ENCODE assay signal across 14 cellular contexts in genomic region chr6:105755885-105756284, GRCh38.
A peak's percentile ranks its signal among the peaks of the same experiment; 100 is the strongest.
DNase-seq lines count a peak whose midpoint lies in the region; ATAC-seq lines count a peak whose summit lies in the region.
"Had no signal": no experiment of that assay in that cellular context is flagged by ENCODE, and none has a peak within 500 bp of the region (broad histone marks: within the 10 kb centered on the region; RNA-seq: fewer than 3 reads in every experiment).

No MANE protein-coding gene starts in this region.

- peaks cover 17% of the 10 kb centered on the region for H3K27me3 Mint-ChIP-seq in activated T-cell treated with anti-CD3 and anti-CD28 coated beads, Interleukin-2, amount 50 U/mL, for 72 hours (ENCODE audit: low read depth)
- H3K27me3 Mint-ChIP-seq in activated CD4-positive, alpha-beta memory T cell treated with anti-CD3 and anti-CD28 coated beads, Interleukin-2, amount 10 ng/mL, durations not matched to agents 7 days and 5 days = no peaks in the 10 kb centered on the region
- H3K27me3 Mint-ChIP-seq in stimulated activated memory B cell treated with anti-CD40 and anti-IgM and Interleukin-4, amounts not matched to agents 10 μg/mL and 1 μg/mL and 100 μg/mL, for 72 hours = peaks cover 18% of the 10 kb centered on the region

- POLR2A ChIA-PET in activated CD4-positive, alpha-beta memory T cell treated with anti-CD3 and anti-CD28 coated beads, Interleukin-2, amount 10 ng/mL, durations not matched to agents 7 days and 5 days (lab: Charles Lee) = interaction anchor here (1.4 to 1.7 kb wide), 2 partner anchors 14 to 332 kb away, joined by 3 read pairs; no protein-coding TSS in a partner anchor

- peak; percentile 55 to 60 for ATAC-seq in activated T-cell treated with anti-CD3 and anti-CD28 coated beads, Interleukin-2, amount 50 U/mL, for 72 hours (replicated peaks in 1 of 2)
- ATAC-seq in stimulated activated memory B cell treated with anti-CD40 and anti-IgM and Interleukin-4, amounts not matched to agents 10 μg/mL and 1 μg/mL and 100 μg/mL, for 72 hours = no peak
- no peak for ATAC-seq in HG03135 (IDR thresholded peaks at IDR 0.05; ENCODE audit: unreplicated experiment)
- ATAC-seq: CD8-positive, alpha-beta T cell; GM12878 had no signal

- H3K36me3 Mint-ChIP-seq in activated T-cell treated with anti-CD3 and anti-CD28 coated beads, Interleukin-2, amount 50 U/mL, for 72 hours (ENCODE audit: insufficient read depth in 2 of 2) = peaks cover 0 to 3% of the 10 kb centered on the region in 2 donors
- H3K36me3 Mint-ChIP-seq in activated CD4-positive, alpha-beta memory T cell treated with anti-CD3 and anti-CD28 coated beads, Interleukin-2, amount 10 ng/mL, durations not matched to agents 7 days and 5 days (ENCODE audit: low read depth) = peaks cover 34% of the 10 kb centered on the region
- H3K36me3 Mint-ChIP-seq in stimulated activated memory B cell treated with anti-CD40 and anti-IgM and Interleukin-4, amounts not matched to agents 10 μg/mL and 1 μg/mL and 100 μg/mL, for 72 hours = no peaks in the 10 kb centered on the region
- H3K36me3 Mint-ChIP-seq: CD14-positive monocyte; CD8-positive, alpha-beta T cell had no signal

- H3K4me1 Mint-ChIP-seq in activated T-cell treated with anti-CD3 and anti-CD28 coated beads, Interleukin-2, amount 50 U/mL, for 72 hours (ENCODE audit: low read depth) = peaks cover 34% of the 10 kb centered on the region
- peaks cover 59% of the 10 kb centered on the region for H3K4me1 Mint-ChIP-seq in activated CD4-positive, alpha-beta memory T cell treated with anti-CD3 and anti-CD28 coated beads, Interleukin-2, amount 10 ng/mL, durations not matched to agents 7 days and 5 days
- H3K4me1 Mint-ChIP-seq in stimulated activated memory B cell treated with anti-CD40 and anti-IgM and Interleukin-4, amounts not matched to agents 10 μg/mL and 1 μg/mL and 100 μg/mL, for 72 hours = peaks cover 22% of the 10 kb centered on the region
- H3K4me1 Mint-ChIP-seq: CD14-positive monocyte had no signal

- CTCF ChIA-PET in activated CD4-positive, alpha-beta memory T cell treated with anti-CD3 and anti-CD28 coated beads, Interleukin-2, amount 10 ng/mL, durations not matched to agents 7 days and 5 days (lab: Charles Lee) = no interaction called here

- H3K9me3 Mint-ChIP-seq in activated T-cell treated with anti-CD3 and anti-CD28 coated beads, Interleukin-2, amount 50 U/mL, for 72 hours = peaks cover 5 to 9% of the 10 kb centered on the region in 2 donors
- H3K9me3 Mint-ChIP-seq in activated CD4-positive, alpha-beta memory T cell treated with anti-CD3 and anti-CD28 coated beads, Interleukin-2, amount 10 ng/mL, durations not matched to agents 7 days and 5 days = peaks cover 27% of the 10 kb centered on the region
- H3K9me3 Mint-ChIP-seq in stimulated activated memory B cell treated with anti-CD40 and anti-IgM and Interleukin-4, amounts not matched to agents 10 μg/mL and 1 μg/mL and 100 μg/mL, for 72 hours = no peaks in the 10 kb centered on the region
- H3K9me3 Mint-ChIP-seq: CD8-positive, alpha-beta T cell had no signal

- peak; percentile 55 for DNase-seq in DMS53 (lab: John Stamatoyannopoulos, UW)
- no peak for DNase-seq in DMS53 treated with DMSO at 0.1 percent for 48 hours (lab: John Stamatoyannopoulos, UW; ENCODE audit: unreplicated experiment)
- DNase-seq in activated T-cell treated with anti-CD3 and anti-CD28 coated beads, Interleukin-2, amount 50 U/mL, for 72 hours = peak; percentile 12 to 25
- DNase-seq in activated T-cell treated with anti-CD3 and anti-CD28 coated beads, Interleukin-2, amount 50 U/mL, for 48 hours = no peak
- DNase-seq in activated CD4-positive, alpha-beta memory T cell treated with anti-CD3 and anti-CD28 coated beads, Interleukin-2, amount 10 ng/mL, durations not matched to agents 7 days and 5 days = no peak
- no peak for DNase-seq in dermis blood vessel endothelial cell
- DNase-seq: CD8-positive, alpha-beta T cell; COR-L47; DMS153; GM23248 had no signal

- peak overlapping the region in 1 of 2 donors; percentile 12 for H3K4me3 Mint-ChIP-seq in activated T-cell treated with anti-CD3 and anti-CD28 coated beads, Interleukin-2, amount 50 U/mL, for 72 hours
- H3K4me3 Mint-ChIP-seq in activated CD4-positive, alpha-beta memory T cell treated with anti-CD3 and anti-CD28 coated beads, Interleukin-2, amount 10 ng/mL, durations not matched to agents 7 days and 5 days = no peak overlapping the region
- no peak overlapping the region for H3K4me3 Mint-ChIP-seq in stimulated activated memory B cell treated with anti-CD40 and anti-IgM and Interleukin-4, amounts not matched to agents 10 μg/mL and 1 μg/mL and 100 μg/mL, for 72 hours
- H3K4me3 Mint-ChIP-seq: CD14-positive monocyte; CD8-positive, alpha-beta T cell had no signal

- no peak overlapping the region for H3K27ac Mint-ChIP-seq in activated T-cell treated with anti-CD3 and anti-CD28 coated beads, Interleukin-2, amount 50 U/mL, for 72 hours
- H3K27ac Mint-ChIP-seq in activated CD4-positive, alpha-beta memory T cell treated with anti-CD3 and anti-CD28 coated beads, Interleukin-2, amount 10 ng/mL, durations not matched to agents 7 days and 5 days = peak overlapping the region; percentile 9
- H3K27ac Mint-ChIP-seq in stimulated activated memory B cell treated with anti-CD40 and anti-IgM and Interleukin-4, amounts not matched to agents 10 μg/mL and 1 μg/mL and 100 μg/mL, for 72 hours = peak overlapping the region; percentile 4
- H3K27ac Mint-ChIP-seq: CD8-positive, alpha-beta T cell had no signal

Comparison
In these comparisons a context has a peak if more than half of its experiments do, and no peak if none do; other contexts are left out.
1. DNase-seq: peak in DMS53 (single experiment) and activated T-cell treated with anti-CD3 and anti-CD28 coated beads, Interleukin-2, amount 50 U/mL, for 72 hours (2 of 2); none in DMS53 treated with DMSO at 0.1 percent for 48 hours (single experiment), activated T-cell treated with anti-CD3 and anti-CD28 coated beads, Interleukin-2, amount 50 U/mL, for 48 hours (0 of 2), activated CD4-positive, alpha-beta memory T cell treated with anti-CD3 and anti-CD28 coated beads, Interleukin-2, amount 10 ng/mL, durations not matched to agents 7 days and 5 days (single experiment) and dermis blood vessel endothelial cell (single experiment).
2. ATAC-seq: peak in activated T-cell treated with anti-CD3 and anti-CD28 coated beads, Interleukin-2, amount 50 U/mL, for 72 hours (2 of 2); none in stimulated activated memory B cell treated with anti-CD40 and anti-IgM and Interleukin-4, amounts not matched to agents 10 μg/mL and 1 μg/mL and 100 μg/mL, for 72 hours (single experiment) and HG03135 (single experiment).